Comparison of ENCODE assay signal across 8 cellular contexts in the genomic region with DNA sequence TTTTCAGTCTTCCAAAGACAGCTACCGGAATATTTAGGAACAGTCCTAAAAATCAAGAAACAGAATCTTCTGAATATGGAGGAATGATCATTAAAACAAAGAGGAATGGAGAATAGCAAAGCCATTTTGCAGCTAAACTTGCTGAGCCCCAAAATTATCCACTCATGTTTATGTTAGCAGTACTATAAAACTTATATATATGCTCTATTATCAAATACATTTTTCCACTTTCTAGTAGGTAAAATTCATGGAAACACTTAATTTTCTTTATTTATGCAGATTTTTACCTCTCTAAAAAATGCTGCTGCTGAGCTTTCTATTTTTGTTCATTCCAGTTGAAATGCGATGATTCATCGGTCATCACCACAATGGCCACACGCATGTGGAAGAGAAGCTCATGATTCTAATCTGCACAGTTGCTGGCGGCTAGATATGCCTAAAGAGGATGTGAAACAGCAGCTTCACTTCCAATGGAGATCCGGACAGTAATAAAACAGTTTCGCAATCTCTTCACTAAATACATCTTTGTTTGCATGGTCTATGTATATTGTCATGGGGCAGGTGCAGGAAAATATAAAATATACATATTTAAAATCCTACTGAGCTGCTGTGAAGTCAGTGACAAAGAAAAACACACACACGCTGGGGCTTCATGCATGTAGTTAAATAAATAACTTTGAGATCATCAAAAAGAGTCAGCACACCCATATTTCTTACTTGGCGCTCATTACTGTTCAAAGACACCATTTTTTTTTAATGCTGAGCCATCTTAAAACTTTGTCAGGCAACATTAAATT.
DNase-seq lines count a peak whose midpoint lies in the region; ATAC-seq and TF ChIP-seq lines count a peak whose summit lies in the region.

No MANE protein-coding gene starts in this region.

- DNase-seq in CD1c-positive myeloid dendritic cell (ENCODE audit: extremely low spot score) (peak; percentile 94), fibroblast of peridontal ligament (ENCODE audit: extremely low read depth) (peak; percentile 81), upper lobe of right lung (no peak), NCI-H1048 (lab: John Stamatoyannopoulos, UW) (no peak)
- no peak for DNase-seq in effector CD4-positive, alpha-beta T cell

- peaks cover 22% of the 10 kb centered on the region for H3K4me1 ChIP-seq in OCI-LY3 (ENCODE audit: low read length)
- no peaks in the 10 kb centered on the region for H3K4me1 ChIP-seq in upper lobe of right lung

- H3K27me3 ChIP-seq in OCI-LY3 (ENCODE audit: low read depth, low read length) (no peaks in the 10 kb centered on the region), upper lobe of right lung (no peaks in the 10 kb centered on the region)

- H2AFZ ChIP-seq in OCI-LY3 (ENCODE audit: low read depth, low read length), result no peak overlapping the region

- H3K27ac ChIP-seq in OCI-LY3 (ENCODE audit: low read length) (no peak overlapping the region), upper lobe of right lung (no peak overlapping the region)

- H3K79me2 ChIP-seq in OCI-LY3 (ENCODE audit: low read length), result no peaks in the 10 kb centered on the region

- TF ChIP-seq CTCF in OCI-LY3 (IDR thresholded peaks at IDR 0.05; ENCODE audit: low read depth, low read length), result no peak
- TF ChIP-seq CTCF in upper lobe of right lung (IDR thresholded peaks at IDR 0.05), result no peak

- H3K9me3 ChIP-seq in OCI-LY3 (ENCODE audit: insufficient read depth, low read length) (no peaks in the 10 kb centered on the region), upper lobe of right lung (no peaks in the 10 kb centered on the region)

- intact Hi-C loops in upper lobe of right lung (cut with DNase I), result no loop called here

- H3K9ac ChIP-seq in OCI-LY3 (ENCODE audit: low read length), result no peak overlapping the region

- no peaks in the 10 kb centered on the region for H3K36me3 ChIP-seq in OCI-LY3 (replicated peaks; ENCODE audit: low read depth, low read length)
- H3K36me3 ChIP-seq in upper lobe of right lung, result no peaks in the 10 kb centered on the region

- H3K4me3 ChIP-seq in OCI-LY3 (ENCODE audit: low read length) (peak overlapping the region; percentile 15), upper lobe of right lung (no peak overlapping the region)

- ATAC-seq in GM19452 (IDR thresholded peaks at IDR 0.05; ENCODE audit: unreplicated experiment) (peak; percentile 99), HG03354 (IDR thresholded peaks at IDR 0.05; ENCODE audit: poor library complexity, severe bottlenecking, unreplicated experiment) (peak; percentile 98), upper lobe of right lung (peak; percentile 92)

- no peaks in the 10 kb centered on the region for H4K20me1 ChIP-seq in OCI-LY3 (ENCODE audit: insufficient read depth, low read length)

- peak overlapping the region; percentile 37 for H3K4me2 ChIP-seq in OCI-LY3 (ENCODE audit: low read length)

Comparison
In these comparisons a context has a peak if more than half of its experiments do, and no peak if none do; other contexts are left out.
1. DNase-seq: peak in CD1c-positive myeloid dendritic cell (single experiment) and fibroblast of peridontal ligament (single experiment); none in upper lobe of right lung (single experiment), effector CD4-positive, alpha-beta T cell (single experiment) and NCI-H1048 (single experiment).
2. Peak in every context shown above with its lines, with median percentiles within 50 percentile points of each other: ATAC-seq.